ENCODE assay signal across 15 cellular contexts in the genomic region with DNA sequence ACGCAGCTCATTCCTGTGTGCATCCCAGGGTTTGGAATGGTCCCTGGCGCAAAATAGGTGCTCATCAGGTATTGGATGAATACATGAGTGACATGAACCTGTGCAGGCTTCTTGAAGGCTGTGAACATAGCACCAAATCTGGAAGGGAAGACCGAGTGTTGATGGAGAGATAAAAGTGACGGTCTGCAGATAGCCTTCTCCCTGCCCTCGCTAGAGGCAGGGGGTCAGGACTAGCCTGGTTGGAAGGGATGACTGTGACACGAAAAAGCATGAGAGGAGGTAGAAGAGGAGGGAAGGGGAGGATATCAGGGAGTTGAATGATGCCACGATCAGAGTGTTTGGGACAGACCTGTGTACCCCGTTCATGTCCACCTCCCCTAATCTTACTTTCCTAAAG.
DNase-seq lines count a peak whose midpoint lies in the region; ATAC-seq and TF ChIP-seq lines count a peak whose summit lies in the region.
"Had no signal": no experiment of that assay in that cellular context is flagged by ENCODE, and none has a peak within 500 bp of the region (broad histone marks: within the 10 kb centered on the region; RNA-seq: fewer than 3 reads in every experiment).

No MANE protein-coding gene starts in this region.

- peak overlapping the region; percentile 81; the same call in 1 of the 2 replicates for H3K27ac ChIP-seq in Panc1 (ENCODE audit: low read length)
- no peak overlapping the region for H3K27ac ChIP-seq in upper lobe of right lung
- H3K27ac ChIP-seq: SJSA1 had no signal

- POLR2A ChIA-PET in Panc1 (lab: Charles Lee), result no interaction called here

- no peak overlapping the region for H3K4me3 ChIP-seq in Panc1 (ENCODE audit: low read depth in 2 of 2, low read length in 2 of 2)
- H3K4me3 ChIP-seq in upper lobe of right lung, result no peak overlapping the region
- H3K4me3 ChIP-seq: SJSA1 had no signal

- H3K27me3 ChIP-seq in Panc1 (ENCODE audit: control insufficient read depth, insufficient read depth, low read length), result no peaks in the 10 kb centered on the region
- H3K27me3 ChIP-seq in upper lobe of right lung, result no peaks in the 10 kb centered on the region
- H3K27me3 ChIP-seq: SJSA1 had no signal

- in situ Hi-C loops in Panc1 (cut with HindIII; ENCODE audit: low pct_unique_long_range_greater_than_20kb, low sequenced_read_pairs), result no loop called here

- no peaks in the 10 kb centered on the region for H3K9me3 ChIP-seq in Panc1 (ENCODE audit: control insufficient read depth, insufficient read depth, low read depth, low read length)
- H3K9me3 ChIP-seq in upper lobe of right lung, result no peaks in the 10 kb centered on the region
- H3K9me3 ChIP-seq: SJSA1 had no signal

- TF ChIP-seq CTCF in Panc1 (IDR thresholded peaks at IDR 0.05) (no peak), upper lobe of right lung (IDR thresholded peaks at IDR 0.05) (no peak)

- DNase-seq in activated CD8-positive, alpha-beta memory T cell treated with anti-CD3 and anti-CD28 coated beads, Interleukin-2, amount 50 U/mL, for 48 hours, result peak; percentile 32
- DNase-seq in activated CD8-positive, alpha-beta memory T cell treated with anti-CD3 and anti-CD28 coated beads, Interleukin-2, amount 50 U/mL, for 4 hours, result no peak
- no peak for DNase-seq in Panc1 (ENCODE audit: low read depth, low spot score)
- peak; percentile 23 for DNase-seq in islet precursor cell
- peak; percentile 2 for DNase-seq in upper lobe of right lung
- no peak for DNase-seq in SW480 (ENCODE audit: low spot score)
- DNase-seq in T-helper 9 cell, result no peak
- DNase-seq: H7; NCI-H1105; NCI-H187; NCI-H526 treated with DMSO at 0.1 percent for 48 hours; NK-92 treated with Interleukin-12 subunit alpha and Interleukin-12 subunit beta, amount 100 ng/mL, for 24 hours; RPMI8226 had no signal

- ATAC-seq in Panc1 (no peak), upper lobe of right lung (no peak), GM19328 (IDR thresholded peaks at IDR 0.05; ENCODE audit: unreplicated experiment) (no peak)

- CTCF ChIA-PET in Panc1 (lab: Charles Lee), result interaction anchor here (1.0 kb wide), 1 partner anchor 27 kb away, joined by 3 read pairs; no protein-coding TSS in a partner anchor

- H3K36me3 ChIP-seq in Panc1 (ENCODE audit: control insufficient read depth, insufficient read depth, low read length) (no peaks in the 10 kb centered on the region), upper lobe of right lung (no peaks in the 10 kb centered on the region)
- H3K36me3 ChIP-seq: SJSA1 had no signal

- intact Hi-C loops in Panc1 (cut with micrococcal nuclease; ENCODE audit: unreplicated experiment) (loop anchor here (5.0 kb wide), 1 partner anchor 103 kb away; no protein-coding TSS in a partner anchor), upper lobe of right lung (cut with DNase I) (no loop called here)

- peaks cover 14% of the 10 kb centered on the region for H3K4me1 ChIP-seq in Panc1 (ENCODE audit: control insufficient read depth, insufficient read depth, low read length)
- H3K4me1 ChIP-seq in upper lobe of right lung, result peaks cover 16% of the 10 kb centered on the region
- H3K4me1 ChIP-seq: SJSA1 had no signal

- BruUV-seq in Panc1 (replicated peaks; lab: Mats Ljungman, UMichigan), result no TSS peak

Comparison
In these comparisons a context has a peak if more than half of its experiments do, and no peak if none do; other contexts are left out.
1. DNase-seq: peak in activated CD8-positive, alpha-beta memory T cell treated with anti-CD3 and anti-CD28 coated beads, Interleukin-2, amount 50 U/mL, for 48 hours (single experiment), islet precursor cell (single experiment) and upper lobe of right lung (single experiment); none in activated CD8-positive, alpha-beta memory T cell treated with anti-CD3 and anti-CD28 coated beads, Interleukin-2, amount 50 U/mL, for 4 hours (single experiment), Panc1 (single experiment), SW480 (single experiment) and T-helper 9 cell (single experiment).